ENCODE assay signal across 14 cellular contexts in genomic region chr2:20737505-20737904, GRCh38.
A peak's percentile ranks its signal among the peaks of the same experiment; 100 is the strongest.
DNase-seq lines count a peak whose midpoint lies in the region; ATAC-seq lines count a peak whose summit lies in the region.
"Had no signal": no experiment of that assay in that cellular context is flagged by ENCODE, and none has a peak within 500 bp of the region (broad histone marks: within the 10 kb centered on the region; RNA-seq: fewer than 3 reads in every experiment).

No MANE protein-coding gene starts in this region.

- H3K4me3 ChIP-seq in BLaER1 treated with 17β-estradiol and CSF1 and Interleukin-3, amounts not matched to agents 10 nM and 100 nM, result no peak overlapping the region; a peak in 1 of 20 replicates
- no peak overlapping the region for H3K4me3 ChIP-seq in Jurkat, Clone E6-1 (ENCODE audit: low read length)
- no peak overlapping the region for H3K4me3 ChIP-seq in aorta (ENCODE audit: low read length in 2 of 2)
- H3K4me3 ChIP-seq: lung had no signal

- H3K4me2 ChIP-seq in BLaER1 treated with 17β-estradiol and CSF1 and Interleukin-3, amounts not matched to agents 10 nM and 100 nM, result peak overlapping the region; percentile 55 to 78 (median 65)

- H3K27me3 ChIP-seq in BLaER1 treated with 17β-estradiol and CSF1 and Interleukin-3, amounts not matched to agents 10 nM and 100 nM, result no peaks in the 10 kb centered on the region
- H3K27me3 ChIP-seq in aorta (ENCODE audit: control insufficient read depth in 1 of 2, insufficient read depth in 2 of 2, low read length in 1 of 2), result no peaks in the 10 kb centered on the region

- peaks cover 29 to 35% (median 32%) of the 10 kb centered on the region in 10 experiments for H3K4me1 ChIP-seq in BLaER1 treated with 17β-estradiol and CSF1 and Interleukin-3, amounts not matched to agents 10 nM and 100 nM
- no peaks in the 10 kb centered on the region for H3K4me1 ChIP-seq in aorta (ENCODE audit: control insufficient read depth in 1 of 2, insufficient read depth in 2 of 2, low read length in 2 of 2)

- intact Hi-C loops in aorta (cut with DNase I), result no loop called here

- WGBS in aorta, 2 donors, result 77 to 82% methylated on average over 3 of the region's 3 CpGs

- peak overlapping the region in 8 of 11 experiments; percentile 6 to 60 (median 44); a peak in 10 of 22 replicates for H3K27ac ChIP-seq in BLaER1 treated with 17β-estradiol and CSF1 and Interleukin-3, amounts not matched to agents 10 nM and 100 nM
- H3K27ac ChIP-seq in aorta (ENCODE audit: low read depth in 1 of 2, low read length in 2 of 2), result no peak overlapping the region

- peaks cover 0 to 31% (median 7%) of the 10 kb centered on the region in 11 experiments; a peak in 17 of 22 replicates for H3K9me3 ChIP-seq in BLaER1 treated with 17β-estradiol and CSF1 and Interleukin-3, amounts not matched to agents 10 nM and 100 nM (replicated peaks in 1 of 11)
- H3K9me3 ChIP-seq in aorta (ENCODE audit: control insufficient read depth, low read length), result no peaks in the 10 kb centered on the region

- peaks cover 25 to 69% (median 44%) of the 10 kb centered on the region in 11 experiments for H3K36me3 ChIP-seq in BLaER1 treated with 17β-estradiol and CSF1 and Interleukin-3, amounts not matched to agents 10 nM and 100 nM
- no peaks in the 10 kb centered on the region for H3K36me3 ChIP-seq in aorta (ENCODE audit: control insufficient read depth in 1 of 2, insufficient read depth in 2 of 2, low read length in 1 of 2)

- peak; percentile 56 for DNase-seq in Jurkat, Clone E6-1 (ENCODE audit: low read depth, low spot score)
- DNase-seq in aorta (no peak), AML-193 (lab: John Stamatoyannopoulos, UW) (no peak), ACHN (no peak), LoVo (ENCODE audit: low spot score) (no peak)
- DNase-seq: activated CD4-positive, alpha-beta memory T cell treated with anti-CD3 and anti-CD28 coated beads for 36 hours; Karpas-422; RPMI8226; stimulated activated CD8-positive, alpha-beta memory T cell treated with anti-CD3 and anti-CD28 coated beads, Interleukin-4, amount 100 ng/mL, for 48 hours had no signal

- ATAC-seq in GM19324 (IDR thresholded peaks at IDR 0.05; ENCODE audit: low FRiP score, unreplicated experiment), result peak; percentile 81
- peak; percentile 94 for ATAC-seq in HG02852 (IDR thresholded peaks at IDR 0.05; ENCODE audit: unreplicated experiment)
- no peak for ATAC-seq in aorta (ENCODE audit: low FRiP score)
- ATAC-seq: sciatic nerve had no signal

- H4K20me1 ChIP-seq in BLaER1 treated with 17β-estradiol and CSF1 and Interleukin-3, amounts not matched to agents 10 nM and 100 nM, result no peaks in the 10 kb centered on the region

- H3K9ac ChIP-seq in BLaER1 treated with 17β-estradiol and CSF1 and Interleukin-3, amounts not matched to agents 10 nM and 100 nM, result no peak overlapping the region

- in situ Hi-C loops in ACHN (cut with HindIII; ENCODE audit: low pct_ligation_motif_present, low pct_unique_long_range_greater_than_20kb, low sequenced_read_pairs), result no loop called here

Comparison
In these comparisons a context has a peak if more than half of its experiments do, and no peak if none do; other contexts are left out.
1. H3K27ac ChIP-seq: peak in BLaER1 treated with 17β-estradiol and CSF1 and Interleukin-3, amounts not matched to agents 10 nM and 100 nM (8 of 11); none in aorta (0 of 2).